In the genomic region with DNA sequence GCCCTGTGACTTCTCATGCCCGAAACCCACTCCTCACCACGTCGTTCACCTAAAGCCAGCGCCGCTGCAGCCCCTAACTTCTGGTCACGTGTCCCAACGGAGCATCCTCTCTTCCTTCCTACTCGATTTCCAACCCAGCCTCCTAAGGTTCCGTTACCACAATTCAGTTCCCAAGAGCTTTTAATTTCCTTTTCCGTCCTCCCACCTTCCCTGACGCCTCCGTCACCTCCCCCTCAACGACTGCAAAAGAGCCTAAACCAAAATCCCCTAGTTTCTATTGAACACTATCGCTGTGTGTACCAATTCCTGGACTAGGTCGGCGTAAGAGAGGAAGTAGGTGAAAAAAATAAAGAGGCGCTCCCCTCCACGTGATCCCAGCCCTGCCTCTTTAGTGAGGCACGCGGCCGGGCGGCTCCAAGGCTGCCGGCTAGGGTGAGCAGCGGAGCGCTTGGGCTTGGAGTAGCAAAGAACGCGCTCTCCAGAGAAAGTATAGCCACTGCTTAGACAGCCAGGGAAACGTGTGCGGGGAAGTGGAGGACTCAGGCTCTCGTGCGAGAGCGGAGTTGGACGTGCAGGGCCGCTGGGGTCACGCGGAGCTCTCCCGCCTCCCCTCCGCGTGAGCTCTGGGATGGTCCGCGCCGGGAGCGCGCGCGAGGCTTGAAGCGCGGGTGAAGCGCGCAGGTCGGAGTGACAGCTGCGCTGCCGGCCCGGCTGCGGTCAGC, we compare ENCODE assay signal across 8 cellular contexts. TPM values are rescaled to one million over a fixed set of nuclear protein-coding genes. Genes with fewer than 3 reads are reported as not detected.
DNase-seq lines count a peak whose midpoint lies in the region; ATAC-seq and TF ChIP-seq lines count a peak whose summit lies in the region.

A gene (plus strand): TSS at position 685 of the 722 bp plus-strand sequence.
A gene (minus strand): TSS at position 82 of the 722 bp plus-strand sequence. CDS start 1,189 bp downstream, outside the sequence.

- TF ChIP-seq EP300 in SK-N-SH (IDR thresholded peaks at IDR 0.05; ENCODE audit: borderline replicate concordance in 1 of 2, low read depth in 1 of 2, low read length in 1 of 2): peak in 1 of 2 experiments; percentile 61; a peak in 1 of 4 replicates
- no peak for TF ChIP-seq EP300 in suprapubic skin (IDR thresholded peaks at IDR 0.05)

- no peaks in the 10 kb centered on the region for H3K9me2 ChIP-seq in SK-N-SH

- peak within 1 kb of the TSS; percentile 98 for H3K9ac ChIP-seq in SK-N-SH

- TF ChIP-seq CTCF in NB4 (IDR thresholded peaks at IDR 0.05; ENCODE audit: low read depth, low read length) (no peak), SK-N-SH (IDR thresholded peaks at IDR 0.05) (no peak), suprapubic skin (IDR thresholded peaks at IDR 0.05) (no peak)

- peak; percentile 76 for TF ChIP-seq POLR2A in NB4 (IDR thresholded peaks at IDR 0.05; ENCODE audit: extremely low read depth, insufficient read length)
- TF ChIP-seq POLR2A in suprapubic skin (IDR thresholded peaks at IDR 0.05): peak in 1 of 2 donors; percentile 49

- DNase-seq in NB4 (ENCODE audit: low read depth): peak; percentile 90
- peak; percentile 91 for DNase-seq in SK-N-SH
- DNase-seq in activated naive CD4-positive, alpha-beta T cell treated with anti-CD3 and anti-CD28 coated beads, Interleukin-2, amount 50 U/mL, for 16 hours: peak; percentile 86
- DNase-seq in globus pallidus (ENCODE audit: low spot score): peak; percentile 92
- peak; percentile 37 to 95 (median 86) for DNase-seq in nucleus accumbens (lab: John Stamatoyannopoulos, UW)
- peak; percentile 89 to 90 for DNase-seq in suprapubic skin (ENCODE audit: low spot score in 2 of 2)

- WGBS in SK-N-SH (ENCODE audit: low lambda C conversion rate): 3% methylated on average over 39 of the region's 55 CpGs
- under 1% methylated on average over 29 of the region's 55 CpGs for WGBS in suprapubic skin

- H3K36me3 ChIP-seq in SK-N-SH (replicated peaks in 1 of 2; ENCODE audit: control insufficient read depth in 1 of 2, insufficient read depth in 2 of 2, low read length in 1 of 2) (peaks cover 24 to 27% of the 10 kb centered on the region in 2 experiments), suprapubic skin (peaks cover 25% of the 10 kb centered on the region)

- no peak for TF ChIP-seq RAD21 in SK-N-SH (IDR thresholded peaks at IDR 0.05; ENCODE audit: low read length)

- H3K27me3 ChIP-seq in SK-N-SH (ENCODE audit: insufficient read depth) (no peaks in the 10 kb centered on the region), suprapubic skin (no peaks in the 10 kb centered on the region)

- H3F3A ChIP-seq in SK-N-SH (replicated peaks; ENCODE audit: insufficient read depth): no peaks in the 10 kb centered on the region

- H3K79me2 ChIP-seq in SK-N-SH (ENCODE audit: insufficient read depth): peaks cover 26% of the 10 kb centered on the region

- POLR2A ChIA-PET in SK-N-SH (lab: Yijun Ruan, JAX): interaction anchor here (0.6 to 2.2 kb wide), 4 partner anchors 62 to 552 kb away, joined by 3 to 6 read pairs (median 6); a partner anchor contains a TSS

- H4K20me1 ChIP-seq in SK-N-SH (ENCODE audit: insufficient read depth): no peaks in the 10 kb centered on the region

- H3K4me1 ChIP-seq in SK-N-SH (ENCODE audit: control insufficient read depth in 1 of 2, insufficient read depth in 2 of 2, low read depth in 1 of 2, low read length in 1 of 2) (peaks cover 16% of the 10 kb centered on the region in 2 experiments; a peak in 3 of 4 replicates), suprapubic skin (peaks cover 44% of the 10 kb centered on the region)

- no peaks in the 10 kb centered on the region for H3K9me3 ChIP-seq in SK-N-SH
- H3K9me3 ChIP-seq in suprapubic skin: no peaks in the 10 kb centered on the region

- peak within 1 kb of the TSS; percentile 95 for H2AFZ ChIP-seq in SK-N-SH (ENCODE audit: low read depth)

- CTCF ChIA-PET in SK-N-SH (lab: Yijun Ruan, JAX): interaction anchor here (1.0 to 5.2 kb wide), 9 partner anchors 11 to 398 kb away, joined by 3 to 61 read pairs (median 4); a partner anchor contains a TSS

- H3K4me3 ChIP-seq in GM08714 (ENCODE audit: low read length) (peak within 1 kb of the TSS; percentile 95), NB4 (ENCODE audit: low read depth, low read length) (peak within 1 kb of the TSS; percentile 90), SK-N-SH (ENCODE audit: low read depth in 2 of 2, low read length in 1 of 2) (peak within 1 kb of the TSS; percentile 92 to 96), suprapubic skin (peak within 1 kb of the TSS; percentile 95)

- peak within 1 kb of the TSS; percentile 97 for H3K4me2 ChIP-seq in SK-N-SH

- peak within 1 kb of the TSS; percentile 96 to 97 for H3K27ac ChIP-seq in SK-N-SH (ENCODE audit: low read depth in 2 of 2, low read length in 1 of 2)
- H3K27ac ChIP-seq in suprapubic skin: peak within 1 kb of the TSS; percentile 98

- ATAC-seq in HG02571 (IDR thresholded peaks at IDR 0.05; ENCODE audit: unreplicated experiment): peak; percentile 92

TF ChIP-seq in SK-N-SH, 30 proteins besides CTCF, POLR2A, EP300 and RAD21 (continues in another document):
- TF ChIP-seq, protein P1, sequence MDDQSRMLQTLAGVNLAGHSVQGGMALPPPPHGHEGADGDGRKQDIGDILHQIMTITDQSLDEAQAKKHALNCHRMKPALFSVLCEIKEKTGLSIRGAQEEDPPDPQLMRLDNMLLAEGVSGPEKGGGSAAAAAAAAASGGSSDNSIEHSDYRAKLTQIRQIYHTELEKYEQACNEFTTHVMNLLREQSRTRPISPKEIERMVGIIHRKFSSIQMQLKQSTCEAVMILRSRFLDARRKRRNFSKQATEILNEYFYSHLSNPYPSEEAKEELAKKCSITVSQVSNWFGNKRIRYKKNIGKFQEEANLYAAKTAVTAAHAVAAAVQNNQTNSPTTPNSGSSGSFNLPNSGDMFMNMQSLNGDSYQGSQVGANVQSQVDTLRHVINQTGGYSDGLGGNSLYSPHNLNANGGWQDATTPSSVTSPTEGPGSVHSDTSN (IDR thresholded peaks at IDR 0.05): peak; percentile 57
- TF ChIP-seq YY1 (IDR thresholded peaks at IDR 0.05; ENCODE audit: low read depth): peak; percentile 53
- no peak for TF ChIP-seq EZH2phosphoT487 (IDR thresholded peaks at IDR 0.05; ENCODE audit: borderline replicate concordance, low read depth)
- no peak for TF ChIP-seq SMC3 (IDR thresholded peaks at IDR 0.05; ENCODE audit: low read depth, low read length)
- TF ChIP-seq, protein P2, sequence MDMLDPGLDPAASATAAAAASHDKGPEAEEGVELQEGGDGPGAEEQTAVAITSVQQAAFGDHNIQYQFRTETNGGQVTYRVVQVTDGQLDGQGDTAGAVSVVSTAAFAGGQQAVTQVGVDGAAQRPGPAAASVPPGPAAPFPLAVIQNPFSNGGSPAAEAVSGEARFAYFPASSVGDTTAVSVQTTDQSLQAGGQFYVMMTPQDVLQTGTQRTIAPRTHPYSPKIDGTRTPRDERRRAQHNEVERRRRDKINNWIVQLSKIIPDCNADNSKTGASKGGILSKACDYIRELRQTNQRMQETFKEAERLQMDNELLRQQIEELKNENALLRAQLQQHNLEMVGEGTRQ (IDR thresholded peaks at IDR 0.05; ENCODE audit: borderline replicate concordance, low read depth, low read length): peak; percentile 69
- TF ChIP-seq CHD2 (IDR thresholded peaks at IDR 0.05; ENCODE audit: low read length, partially characterized antibody): peak; percentile 50
- TF ChIP-seq, protein P3, sequence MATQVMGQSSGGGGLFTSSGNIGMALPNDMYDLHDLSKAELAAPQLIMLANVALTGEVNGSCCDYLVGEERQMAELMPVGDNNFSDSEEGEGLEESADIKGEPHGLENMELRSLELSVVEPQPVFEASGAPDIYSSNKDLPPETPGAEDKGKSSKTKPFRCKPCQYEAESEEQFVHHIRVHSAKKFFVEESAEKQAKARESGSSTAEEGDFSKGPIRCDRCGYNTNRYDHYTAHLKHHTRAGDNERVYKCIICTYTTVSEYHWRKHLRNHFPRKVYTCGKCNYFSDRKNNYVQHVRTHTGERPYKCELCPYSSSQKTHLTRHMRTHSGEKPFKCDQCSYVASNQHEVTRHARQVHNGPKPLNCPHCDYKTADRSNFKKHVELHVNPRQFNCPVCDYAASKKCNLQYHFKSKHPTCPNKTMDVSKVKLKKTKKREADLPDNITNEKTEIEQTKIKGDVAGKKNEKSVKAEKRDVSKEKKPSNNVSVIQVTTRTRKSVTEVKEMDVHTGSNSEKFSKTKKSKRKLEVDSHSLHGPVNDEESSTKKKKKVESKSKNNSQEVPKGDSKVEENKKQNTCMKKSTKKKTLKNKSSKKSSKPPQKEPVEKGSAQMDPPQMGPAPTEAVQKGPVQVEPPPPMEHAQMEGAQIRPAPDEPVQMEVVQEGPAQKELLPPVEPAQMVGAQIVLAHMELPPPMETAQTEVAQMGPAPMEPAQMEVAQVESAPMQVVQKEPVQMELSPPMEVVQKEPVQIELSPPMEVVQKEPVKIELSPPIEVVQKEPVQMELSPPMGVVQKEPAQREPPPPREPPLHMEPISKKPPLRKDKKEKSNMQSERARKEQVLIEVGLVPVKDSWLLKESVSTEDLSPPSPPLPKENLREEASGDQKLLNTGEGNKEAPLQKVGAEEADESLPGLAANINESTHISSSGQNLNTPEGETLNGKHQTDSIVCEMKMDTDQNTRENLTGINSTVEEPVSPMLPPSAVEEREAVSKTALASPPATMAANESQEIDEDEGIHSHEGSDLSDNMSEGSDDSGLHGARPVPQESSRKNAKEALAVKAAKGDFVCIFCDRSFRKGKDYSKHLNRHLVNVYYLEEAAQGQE (IDR thresholded peaks at IDR 0.05; ENCODE audit: low read depth, low read length): no peak
- peak; percentile 23; the same call in 1 of the 2 replicates for TF ChIP-seq TCF12 (IDR thresholded peaks at IDR 0.05)
- 0 out of 2 replicates have a peak, but pooled peaks have one; percentile 38 for TF ChIP-seq FOXM1 (IDR thresholded peaks at IDR 0.05; ENCODE audit: low read depth)
- peak; percentile 98 for TF ChIP-seq POLR2AphosphoS5 (IDR thresholded peaks at IDR 0.05; ENCODE audit: low read depth, low read length)

RNA-seq across cellular contexts. Expression of the first gene that starts in this region (rescaled TPM):
- polyA plus RNA-seq in SK-N-SH (2012; rRNA removed): 1.3 and 1.5 TPM in 2 replicates
- 2.3 and 2.6 TPM in 2 replicates for polyA plus RNA-seq in SK-N-SH (2012; cell fraction: cytosol; rRNA removed)
- polyA plus RNA-seq in SK-N-SH (2012; cell fraction: nucleus; rRNA removed): 1.2 and 1.4 TPM in 2 replicates
- total RNA-seq in suprapubic skin: 10 to 100 TPM; 14.1 to 39.5 (median 19.2) TPM

RNA-seq across cellular contexts. Expression of the second gene that starts in this region (rescaled TPM):
- 9.6 and 13.2 TPM in 2 replicates for polyA plus RNA-seq in SK-N-SH (2012; rRNA removed)
- 9.3 and 10.5 TPM in 2 replicates for polyA plus RNA-seq in SK-N-SH (2012; cell fraction: cytosol; rRNA removed)
- polyA plus RNA-seq in SK-N-SH (2012; cell fraction: nucleus; rRNA removed): 16.7 and 36.9 TPM in 2 replicates
- 10 to 100 TPM; 21.8 to 80.1 (median 33.9) TPM for total RNA-seq in suprapubic skin

Comparison
In these comparisons a context has a peak if more than half of its experiments do, and no peak if none do; other contexts are left out.
1. Peak in every context shown above with its lines: DNase-seq, ATAC-seq, H3K4me3 ChIP-seq and H3K27ac ChIP-seq.